ENCODE assay signal across 33 cellular contexts in genomic region chr9:72903103-72903502, GRCh38. TPM values are rescaled to one million over a fixed set of nuclear protein-coding genes. Genes with fewer than 3 reads are reported as not detected.
"Had no signal": no experiment of that assay in that cellular context is flagged by ENCODE, and none has a peak within 500 bp of the region (broad histone marks: within the 10 kb centered on the region; RNA-seq: fewer than 3 reads in every experiment).

No MANE protein-coding gene starts in this region.

- H3K9me3 ChIP-seq: MG63 had no signal

- DNase-seq: Karpas-422, Kasumi-1, MG63, MM.1S, MV-4-11, NCI-H1092, NCI-H1092 treated with DMSO at 0.1 percent for 48 hours, NCI-H1105, NCI-H1105 treated with DMSO at 0.1 percent for 48 hours, NCI-H1417 treated with DMSO at 0.1 percent for 48 hours, NCI-H1436, NCI-H1436 treated with DMSO at 0.1 percent for 48 hours, NCI-H146, NCI-H1694, NCI-H1694 treated with DMSO at 0.1 percent for 48 hours, NCI-H187, NCI-H187 treated with DMSO at 0.1 percent for 48 hours, NCI-H1930, NCI-H2029, NCI-H2029 treated with DMSO at 0.1 percent for 48 hours, NCI-H2081, NCI-H2081 treated with DMSO at 0.1 percent for 48 hours, NCI-H2107, NCI-H2171, NCI-H2171 treated with DMSO at 0.1 percent for 48 hours, NCI-H2227 treated with DMSO at 0.1 percent for 48 hours, NCI-H226, NCI-H345, NCI-H446, NCI-H446 treated with DMSO at 0.1 percent for 48 hours, NCI-H510A, NCI-H510A treated with DMSO at 0.1 percent for 48 hours had no signal

- H3K4me3 ChIP-seq: MG63 had no signal

RNA-seq across cellular contexts. Expression of gene ALDH1A1, which starts 49.8 kb away (rescaled TPM):
- total RNA-seq: MCF 10A had no signal
